Comparison of ENCODE assay signal across 8 cellular contexts in the genomic region with DNA sequence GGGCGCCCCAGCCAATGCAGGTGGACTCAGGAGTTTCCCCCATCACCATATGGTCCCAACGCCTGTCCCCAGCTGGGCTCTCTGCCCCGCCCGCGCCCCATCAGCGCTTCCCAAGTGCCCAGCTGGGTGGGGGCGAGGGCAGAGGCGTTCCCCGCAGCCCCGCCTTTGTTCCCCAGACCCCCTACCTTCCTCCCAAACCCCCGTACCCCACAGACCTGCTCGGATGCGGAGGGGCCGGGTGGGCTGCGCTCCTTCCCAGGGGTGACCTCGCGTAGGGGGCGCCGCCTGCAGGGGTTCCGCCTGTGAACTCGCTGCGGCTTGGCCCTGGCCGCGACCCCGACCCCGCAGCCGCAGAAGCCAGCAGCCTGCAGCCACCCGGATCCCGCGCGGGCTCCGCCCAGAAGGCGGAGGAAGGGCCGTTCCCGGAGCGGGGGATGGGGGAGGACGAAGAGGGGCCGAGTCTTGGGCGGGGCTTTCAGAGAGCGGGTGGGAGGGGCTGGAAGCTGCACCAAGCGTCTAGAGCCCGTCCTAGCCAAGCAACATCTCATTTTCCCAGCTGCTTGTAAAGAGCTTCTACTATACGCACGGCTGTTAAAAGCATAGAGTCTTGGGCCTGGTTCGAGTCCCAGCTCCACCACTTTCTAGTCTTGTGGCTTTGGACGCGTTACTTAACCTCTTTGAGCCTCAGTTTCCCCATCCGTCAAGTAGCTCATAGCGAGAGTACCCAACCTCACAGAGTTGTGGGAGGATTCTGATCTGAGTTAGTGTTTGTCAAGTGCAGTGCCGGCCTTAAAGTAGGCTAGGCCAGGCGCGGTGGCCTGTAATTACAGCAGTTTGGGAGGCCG. TPM values are rescaled to one million over a fixed set of nuclear protein-coding genes. Genes with fewer than 3 reads are reported as not detected.
DNase-seq lines count a peak whose midpoint lies in the region; ATAC-seq and TF ChIP-seq lines count a peak whose summit lies in the region.

A gene with protein sequence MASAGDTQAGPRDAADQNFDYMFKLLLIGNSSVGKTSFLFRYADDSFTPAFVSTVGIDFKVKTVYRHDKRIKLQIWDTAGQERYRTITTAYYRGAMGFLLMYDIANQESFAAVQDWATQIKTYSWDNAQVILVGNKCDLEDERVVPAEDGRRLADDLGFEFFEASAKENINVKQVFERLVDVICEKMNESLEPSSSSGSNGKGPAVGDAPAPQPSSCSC (minus strand): TSS at position 404 of the 845 bp plus-strand sequence. CDS start 2,258 bp downstream, outside the sequence.

- H3K27ac ChIP-seq in BLaER1, result peak within 1 kb of the TSS; percentile 51

- H3K9ac ChIP-seq in BLaER1, result peak within 1 kb of the TSS; percentile 75

- no peaks in the 10 kb centered on the region for H3K27me3 Mint-ChIP-seq in activated naive CD8-positive, alpha-beta T cell
- H3K27me3 Mint-ChIP-seq in glutamatergic neuron (ENCODE audit: unreplicated experiment), result no peaks in the 10 kb centered on the region

- peak; percentile 84 for ATAC-seq in GM21390 (IDR thresholded peaks at IDR 0.05; ENCODE audit: unreplicated experiment)

- peak within 1 kb of the TSS; percentile 67 for H3K4me3 Mint-ChIP-seq in activated naive CD8-positive, alpha-beta T cell
- peak within 1 kb of the TSS; percentile 94 for H3K4me3 Mint-ChIP-seq in glutamatergic neuron (ENCODE audit: unreplicated experiment)

- H3K4me3 ChIP-seq in BLaER1, result peak within 1 kb of the TSS; percentile 73

- H3K9me3 Mint-ChIP-seq in activated naive CD8-positive, alpha-beta T cell (ENCODE audit: low read depth), result no peaks in the 10 kb centered on the region
- H3K9me3 Mint-ChIP-seq in glutamatergic neuron (ENCODE audit: unreplicated experiment), result peaks cover 10% of the 10 kb centered on the region

- peaks cover 6% of the 10 kb centered on the region; the same call in 1 of the 2 replicates for H4K20me1 ChIP-seq in BLaER1

- peaks cover 4% of the 10 kb centered on the region; the same call in 1 of the 2 replicates for H3K9me3 ChIP-seq in BLaER1

- peak within 1 kb of the TSS; percentile 95 for H3K4me2 ChIP-seq in BLaER1

- DNase-seq in NCI-H1092 (lab: John Stamatoyannopoulos, UW) (peak; percentile 90), SKM-1 (lab: John Stamatoyannopoulos, UW; ENCODE audit: unreplicated experiment) (peak; percentile 35), glutamatergic neuron (peak; percentile 99), occipital lobe (lab: John Stamatoyannopoulos, UW) (peak; percentile 82), superior temporal gyrus (ENCODE audit: extremely low spot score) (peak; percentile 78)

- H3K36me3 ChIP-seq in BLaER1, result peaks cover 41% of the 10 kb centered on the region

- peaks cover 39% of the 10 kb centered on the region for H3K4me1 ChIP-seq in BLaER1

- H3K27me3 ChIP-seq in BLaER1, result no peaks in the 10 kb centered on the region

- H3K4me1 Mint-ChIP-seq in activated naive CD8-positive, alpha-beta T cell (ENCODE audit: low read depth), result peaks cover 15% of the 10 kb centered on the region
- peaks cover 4% of the 10 kb centered on the region for H3K4me1 Mint-ChIP-seq in glutamatergic neuron (ENCODE audit: low read depth, unreplicated experiment)

- no peaks in the 10 kb centered on the region for H3K36me3 Mint-ChIP-seq in activated naive CD8-positive, alpha-beta T cell
- peaks cover 7% of the 10 kb centered on the region for H3K36me3 Mint-ChIP-seq in glutamatergic neuron (ENCODE audit: unreplicated experiment)

- TF ChIP-seq CTCF in glutamatergic neuron (IDR thresholded peaks at IDR 0.05; ENCODE audit: partially characterized antibody, unreplicated experiment), result no peak

- H3K27ac Mint-ChIP-seq in activated naive CD8-positive, alpha-beta T cell, result no peak within 1 kb of the TSS
- H3K27ac Mint-ChIP-seq in glutamatergic neuron (ENCODE audit: unreplicated experiment), result peak within 1 kb of the TSS; percentile 84

RNA-seq across cellular contexts. Expression of the gene that starts here (rescaled TPM):
- total RNA-seq in glutamatergic neuron (ENCODE audit: unreplicated experiment), result 130 TPM
- 24.0 TPM for total RNA-seq in occipital lobe

Comparison
In these comparisons a context has a peak if more than half of its experiments do, and no peak if none do; other contexts are left out.
1. Peak in every context shown above with its lines: DNase-seq, ATAC-seq, H3K4me3 ChIP-seq and H3K27ac ChIP-seq.
2. DNase-seq: peak in every context shown above with its lines; median percentile 99 in glutamatergic neuron; 90 in NCI-H1092; 82 in occipital lobe; 78 in superior temporal gyrus; 35 in SKM-1.